20 cellular contexts compared by ENCODE assay signal in genomic region chr14:87264796-87265195, GRCh38.
DNase-seq lines count a peak whose midpoint lies in the region; ATAC-seq, FAIRE-seq and TF ChIP-seq lines count a peak whose summit lies in the region.
"Had no signal": no experiment of that assay in that cellular context is flagged by ENCODE, and none has a peak within 500 bp of the region (broad histone marks: within the 10 kb centered on the region; RNA-seq: fewer than 3 reads in every experiment).

No MANE protein-coding gene starts in this region.

- POLR2A ChIA-PET in PC-3 (lab: Charles Lee; ENCODE audit: unreplicated experiment) = no interaction called here

- H3K56ac ChIP-seq in mesendoderm (ENCODE audit: low read length) = no peak overlapping the region

- H4K8ac ChIP-seq in mesendoderm (ENCODE audit: low read depth, low read length) = no peak overlapping the region

- no peaks in the 10 kb centered on the region for H3K79me1 ChIP-seq in mesendoderm (ENCODE audit: low read length)

- no peak for TF ChIP-seq POLR2A in GM12891 (IDR thresholded peaks at IDR 0.05; ENCODE audit: low read depth, low read length)

- H3K27me3 ChIP-seq in PC-3 (ENCODE audit: low read length) (no peaks in the 10 kb centered on the region), endodermal cell (ENCODE audit: control insufficient read depth, insufficient read depth, low read length, poor library complexity, severe bottlenecking) (no peaks in the 10 kb centered on the region), mesendoderm (ENCODE audit: insufficient read depth, low read length, poor library complexity) (no peaks in the 10 kb centered on the region)

- H3K18ac ChIP-seq in mesendoderm (ENCODE audit: low read length) = no peak overlapping the region

- H3K9me3 Mint-ChIP-seq in endodermal cell = peaks cover 5% of the 10 kb centered on the region

- peaks cover 5% of the 10 kb centered on the region for H3K36me3 Mint-ChIP-seq in endodermal cell (ENCODE audit: low read depth)
- H3K36me3 Mint-ChIP-seq: IgD-negative memory B cell had no signal

- H3K4me1 Mint-ChIP-seq in endodermal cell = peaks cover 41% of the 10 kb centered on the region
- H3K4me1 Mint-ChIP-seq: IgD-negative memory B cell had no signal

- TF ChIP-seq CTCF in PC-3 (conservative IDR thresholded peaks at IDR 0.05; ENCODE audit: low read depth, low read length) = no peak
- TF ChIP-seq CTCF in endodermal cell (conservative IDR thresholded peaks at IDR 0.05) = no peak

- H3K23ac ChIP-seq in mesendoderm (ENCODE audit: low read length) = no peak overlapping the region

- no peak for ATAC-seq in PC-3
- ATAC-seq in GM21786 (IDR thresholded peaks at IDR 0.05; ENCODE audit: unreplicated experiment) = no peak
- no peak for ATAC-seq in HG02870 (IDR thresholded peaks at IDR 0.05; ENCODE audit: unreplicated experiment)
- ATAC-seq: A549, HepG2 had no signal

- CTCF ChIA-PET in PC-3 (lab: Charles Lee) = no interaction called here

- H3K4me1 ChIP-seq in PC-3 (ENCODE audit: insufficient read depth, low read length) (no peaks in the 10 kb centered on the region), endodermal cell (ENCODE audit: control insufficient read depth, insufficient read depth, low read length) (peaks cover 4% of the 10 kb centered on the region), mesendoderm (ENCODE audit: control insufficient read depth, low read depth, low read length) (peaks cover 4% of the 10 kb centered on the region)
- H3K4me1 ChIP-seq: A549, Caco-2, HAP-1 had no signal

- H4K20me1 ChIP-seq in PC-3 (ENCODE audit: low read length) = no peaks in the 10 kb centered on the region

- no peak overlapping the region for H3K27ac ChIP-seq in PC-3 (ENCODE audit: low read length)
- no peak overlapping the region for H3K27ac ChIP-seq in endodermal cell (ENCODE audit: low read depth, low read length)
- no peak overlapping the region for H3K27ac ChIP-seq in mesendoderm (ENCODE audit: low read depth, low read length)
- H3K27ac ChIP-seq: A549, C4-2B, HL-60 had no signal

- no peaks in the 10 kb centered on the region for H3K27me3 Mint-ChIP-seq in endodermal cell (ENCODE audit: insufficient read depth)
- H3K27me3 Mint-ChIP-seq: CD4-positive, alpha-beta T cell; IgD-negative memory B cell had no signal

- H3K4me3 ChIP-seq in PC-3 (ENCODE audit: low read length) (no peak overlapping the region), endodermal cell (ENCODE audit: low read length) (peak overlapping the region; percentile 13), mesendoderm (ENCODE audit: low read length) (no peak overlapping the region)
- H3K4me3 ChIP-seq: A549, HAP-1 had no signal

- no TSS peak for BruUV-seq in PC-3 (replicated peaks; lab: Mats Ljungman, UMichigan)

- WGBS in endodermal cell (ENCODE audit: insufficient coverage in 1 of 2, insufficient read length in 1 of 2), 2 experiments = 90 to 100% methylated on average over 2 to 3 of the region's 3 CpGs
- no CpG with 5 or more reads among the region's 3 CpGs for WGBS in mesendoderm (ENCODE audit: extremely low coverage, insufficient coverage, low lambda C conversion rate)

- H3K9ac ChIP-seq in PC-3 (ENCODE audit: low read length) (no peak overlapping the region), endodermal cell (ENCODE audit: extremely low read depth, low read length, poor library complexity, severe bottlenecking) (no peak overlapping the region), mesendoderm (ENCODE audit: low read length) (no peak overlapping the region)

- no peak overlapping the region for H2BK5ac ChIP-seq in mesendoderm (ENCODE audit: low read length)

- H3K9me3 ChIP-seq in PC-3 (ENCODE audit: low read length) (peaks cover 18% of the 10 kb centered on the region), endodermal cell (ENCODE audit: control insufficient read depth, low read length) (peaks cover 8% of the 10 kb centered on the region)
- H3K9me3 ChIP-seq: Caco-2, HAP-1 had no signal

- no peaks in the 10 kb centered on the region for H3F3A ChIP-seq in PC-3 (ENCODE audit: low read length, unreplicated experiment)

- DNase-seq in HT1080 (ENCODE audit: low read depth) (peak; percentile 58), PC-3 (peak; percentile 6), endodermal cell (no peak), mesendoderm (no peak), NCI-H2107 treated with DMSO at 0.1 percent for 48 hours (lab: John Stamatoyannopoulos, UW; ENCODE audit: unreplicated experiment) (no peak), GM12891 (ENCODE audit: insufficient read length, low spot score) (no peak)
- DNase-seq: AML-193; Caco-2; CD4-positive, alpha-beta T cell; GF-D8; KG1 had no signal

- H4K5ac ChIP-seq in mesendoderm (ENCODE audit: low read length) = no peak overlapping the region

- no peak overlapping the region for H3K4ac ChIP-seq in mesendoderm (ENCODE audit: low read depth, low read length)

- H3K36me3 ChIP-seq in PC-3 (ENCODE audit: low read depth, low read length) (no peaks in the 10 kb centered on the region), endodermal cell (ENCODE audit: control insufficient read depth, insufficient read depth, low read length) (no peaks in the 10 kb centered on the region), mesendoderm (ENCODE audit: control insufficient read depth, insufficient read depth, low read length) (no peaks in the 10 kb centered on the region)
- H3K36me3 ChIP-seq: HAP-1 had no signal

- H2AK5ac ChIP-seq in mesendoderm (ENCODE audit: low read length) = peak overlapping the region; percentile 76

- no peak overlapping the region for H2BK15ac ChIP-seq in mesendoderm (replicated peaks; ENCODE audit: low read depth)

- no peak overlapping the region for H2BK120ac ChIP-seq in mesendoderm (ENCODE audit: low read depth, low read length)

- no peak for FAIRE-seq in GM12891 (lab: Jason Lieb, UNC)
- FAIRE-seq: A549, D721Med, HepG2 had no signal

- H3K9me2 ChIP-seq in PC-3 (replicated peaks; ENCODE audit: low read length) = no peaks in the 10 kb centered on the region

- H2AFZ ChIP-seq in PC-3 (ENCODE audit: low read length) = no peak overlapping the region

- H3K4me3 Mint-ChIP-seq in endodermal cell = no peak overlapping the region
- H3K4me3 Mint-ChIP-seq: CD4-positive, alpha-beta T cell; IgD-negative memory B cell had no signal

- intact Hi-C loops in PC-3 (cut with micrococcal nuclease) = no loop called here

- no peak overlapping the region for H3K27ac Mint-ChIP-seq in endodermal cell
- H3K27ac Mint-ChIP-seq: CD4-positive, alpha-beta T cell; IgD-negative memory B cell had no signal

- H3K4me2 ChIP-seq in PC-3 (ENCODE audit: low read length) (no peak overlapping the region), mesendoderm (ENCODE audit: low read length) (no peak overlapping the region)
- H3K4me2 ChIP-seq: A549 had no signal

- H3K79me2 ChIP-seq in PC-3 (ENCODE audit: low read length) (no peaks in the 10 kb centered on the region), mesendoderm (ENCODE audit: control insufficient read depth, insufficient read depth, low read length) (no peaks in the 10 kb centered on the region)

TF ChIP-seq in GM12891, 5 proteins besides CTCF, POLR2A, EP300 and RAD21:
- TF ChIP-seq SPI1 (IDR thresholded peaks at IDR 0.05; ENCODE audit: low read depth, low read length) = no peak
- no peak for TF ChIP-seq POU2F2 (IDR thresholded peaks at IDR 0.05; ENCODE audit: low read depth, low read length)
- TF ChIP-seq POLR2AphosphoS5 (IDR thresholded peaks at IDR 0.05; ENCODE audit: low read depth, low read length) = no peak
- no peak for TF ChIP-seq TAF1 (IDR thresholded peaks at IDR 0.05; ENCODE audit: low read depth, low read length)
- TF ChIP-seq PAX5 (IDR thresholded peaks at IDR 0.05; ENCODE audit: insufficient read depth, low read length, severe bottlenecking) = no peak
TF ChIP-seq in GM12891: peak in this region for 0.

Comparison
In these comparisons a context has a peak if more than half of its experiments do, and no peak if none do; other contexts are left out.
1. DNase-seq: peak in HT1080 (single experiment) and PC-3 (single experiment); none in endodermal cell (single experiment), mesendoderm (single experiment), NCI-H2107 treated with DMSO at 0.1 percent for 48 hours (single experiment) and GM12891 (single experiment).